In the genomic region with DNA sequence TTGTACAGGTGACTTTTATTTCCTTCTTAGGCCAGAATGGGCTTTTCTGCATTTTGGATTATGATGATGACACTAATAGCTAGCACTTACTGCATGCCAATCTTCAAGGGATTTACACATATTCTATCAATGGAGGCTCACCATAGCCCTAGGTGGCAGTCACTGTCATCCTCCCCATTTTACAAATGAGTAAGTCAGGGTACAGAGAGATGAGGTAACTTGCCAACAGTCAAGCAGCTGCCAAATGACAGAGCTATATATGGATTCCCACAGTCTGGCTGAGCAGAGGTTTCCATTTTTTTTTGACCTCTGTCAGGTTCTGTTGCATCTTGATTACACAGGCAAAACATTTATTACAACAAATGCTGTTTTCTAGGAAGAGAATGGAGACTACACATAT, we compare ENCODE assay signal across 18 cellular contexts. TPM values are rescaled to one million over a fixed set of nuclear protein-coding genes. Genes with fewer than 3 reads are reported as not detected.
DNase-seq lines count a peak whose midpoint lies in the region; ATAC-seq and TF ChIP-seq lines count a peak whose summit lies in the region.
"Had no signal": no experiment of that assay in that cellular context is flagged by ENCODE, and none has a peak within 500 bp of the region (broad histone marks: within the 10 kb centered on the region; RNA-seq: fewer than 3 reads in every experiment).

No MANE protein-coding gene starts in this region.

- no peak for ATAC-seq in activated CD4-positive, alpha-beta T cell treated with anti-CD3 and anti-CD28 coated beads for 36 hours
- ATAC-seq: HepG2 had no signal

- peaks cover 14% of the 10 kb centered on the region for H3K4me1 Mint-ChIP-seq in activated CD4-positive, alpha-beta T cell treated with anti-CD3 and anti-CD28 coated beads for 36 hours
- H3K4me1 Mint-ChIP-seq in nephron: peaks cover 76% of the 10 kb centered on the region
- peaks cover 4% of the 10 kb centered on the region for H3K4me1 Mint-ChIP-seq in T-helper 2 cell treated with Interferon-gamma antibody and Interleukin-4, amounts not matched to agents 5 μg/mL and 100 μg/mL, for 36 hours (ENCODE audit: low read depth)
- H3K4me1 Mint-ChIP-seq in activated T-helper 2 cell treated with anti-CD3 and anti-CD28 coated beads, Interferon-gamma antibody, Interleukin-2, Interleukin-4, amounts not matched to agents 10 μg/mL and 5 μg/mL and 100 μg/mL, durations not matched to agents 14 hours and 24 hours and 36 hours (ENCODE audit: low read depth): peaks cover 9% of the 10 kb centered on the region
- H3K4me1 Mint-ChIP-seq: B cell had no signal

- TF ChIP-seq CTCF in esophagus muscularis mucosa (IDR thresholded peaks at IDR 0.05): no peak
- no peak for TF ChIP-seq CTCF in nephron (IDR thresholded peaks at IDR 0.05; ENCODE audit: unreplicated experiment in 3 of 3)
- no peak for TF ChIP-seq CTCF in tibial artery (IDR thresholded peaks at IDR 0.05)

- peak overlapping the region; percentile 45 for H3K27ac Mint-ChIP-seq in activated CD4-positive, alpha-beta T cell treated with anti-CD3 and anti-CD28 coated beads for 36 hours
- H3K27ac Mint-ChIP-seq in nephron: peak overlapping the region in 2 of 3 experiments; percentile 85 to 98
- no peak overlapping the region for H3K27ac Mint-ChIP-seq in T-helper 2 cell treated with Interferon-gamma antibody and Interleukin-4, amounts not matched to agents 5 μg/mL and 100 μg/mL, for 36 hours
- no peak overlapping the region for H3K27ac Mint-ChIP-seq in activated T-helper 2 cell treated with anti-CD3 and anti-CD28 coated beads, Interferon-gamma antibody, Interleukin-2, Interleukin-4, amounts not matched to agents 10 μg/mL and 5 μg/mL and 100 μg/mL, durations not matched to agents 14 hours and 24 hours and 36 hours
- H3K27ac Mint-ChIP-seq: B cell, HFFc6 had no signal

- POLR2A ChIA-PET in activated CD4-positive, alpha-beta T cell treated with anti-CD3 and anti-CD28 coated beads for 36 hours (lab: Charles Lee): no interaction called here

- DNase-seq in activated CD4-positive, alpha-beta T cell treated with anti-CD3 and anti-CD28 coated beads for 36 hours: no peak
- no peak for DNase-seq in activated CD4-positive, alpha-beta T cell treated with anti-CD3 and anti-CD28 coated beads for 48 hours
- DNase-seq in esophagus muscularis mucosa (ENCODE audit: extremely low spot score) (no peak), tibial artery (no peak), NCI-H1694 (lab: John Stamatoyannopoulos, UW) (no peak)
- no peak for DNase-seq in T-helper 2 cell treated with Interferon-gamma antibody and Interleukin-4, amounts not matched to agents 5 μg/mL and 100 μg/mL, for 36 hours (ENCODE audit: low spot score)
- DNase-seq in activated T-helper 2 cell treated with anti-CD3 and anti-CD28 coated beads, Interferon-gamma antibody, Interleukin-2, Interleukin-4, amounts not matched to agents 10 μg/mL and 5 μg/mL and 100 μg/mL, durations not matched to agents 14 hours and 24 hours and 36 hours (ENCODE audit: low spot score): no peak
- DNase-seq: CD4-positive, CD25-positive, alpha-beta regulatory T cell; HFFc6; KG1; NCI-H1048; NCI-H1436 treated with DMSO at 0.1 percent for 48 hours; NCI-H524; SHP77 treated with DMSO at 0.1 percent for 48 hours had no signal

- H3K4me1 ChIP-seq in esophagus muscularis mucosa (peaks cover 52 to 66% (median 62%) of the 10 kb centered on the region in 4 donors), tibial artery (peaks cover 0 to 79% (median 47%) of the 10 kb centered on the region in 4 donors)

- no peak overlapping the region for H3K4me3 Mint-ChIP-seq in activated CD4-positive, alpha-beta T cell treated with anti-CD3 and anti-CD28 coated beads for 36 hours
- no peak overlapping the region for H3K4me3 Mint-ChIP-seq in nephron
- no peak overlapping the region for H3K4me3 Mint-ChIP-seq in T-helper 2 cell treated with Interferon-gamma antibody and Interleukin-4, amounts not matched to agents 5 μg/mL and 100 μg/mL, for 36 hours
- no peak overlapping the region for H3K4me3 Mint-ChIP-seq in activated T-helper 2 cell treated with anti-CD3 and anti-CD28 coated beads, Interferon-gamma antibody, Interleukin-2, Interleukin-4, amounts not matched to agents 10 μg/mL and 5 μg/mL and 100 μg/mL, durations not matched to agents 14 hours and 24 hours and 36 hours (ENCODE audit: low read depth)
- H3K4me3 Mint-ChIP-seq: B cell; CD4-positive, CD25-positive, alpha-beta regulatory T cell; HFFc6 had no signal

- H3K36me3 ChIP-seq in esophagus muscularis mucosa (peaks cover 11 to 58% (median 34%) of the 10 kb centered on the region in 4 donors), tibial artery (peaks cover 0 to 25% (median 3%) of the 10 kb centered on the region in 3 donors)

- no peak for TF ChIP-seq EP300 in esophagus muscularis mucosa (IDR thresholded peaks at IDR 0.05)

- H3K9me3 Mint-ChIP-seq in activated CD4-positive, alpha-beta T cell treated with anti-CD3 and anti-CD28 coated beads for 36 hours (ENCODE audit: low read depth): no peaks in the 10 kb centered on the region
- H3K9me3 Mint-ChIP-seq in nephron: no peaks in the 10 kb centered on the region
- H3K9me3 Mint-ChIP-seq in T-helper 2 cell treated with Interferon-gamma antibody and Interleukin-4, amounts not matched to agents 5 μg/mL and 100 μg/mL, for 36 hours: no peaks in the 10 kb centered on the region
- H3K9me3 Mint-ChIP-seq in activated T-helper 2 cell treated with anti-CD3 and anti-CD28 coated beads, Interferon-gamma antibody, Interleukin-2, Interleukin-4, amounts not matched to agents 10 μg/mL and 5 μg/mL and 100 μg/mL, durations not matched to agents 14 hours and 24 hours and 36 hours: no peaks in the 10 kb centered on the region
- H3K9me3 Mint-ChIP-seq: CD4-positive, CD25-positive, alpha-beta regulatory T cell; HFFc6 had no signal

- H3K27ac ChIP-seq in esophagus muscularis mucosa (replicated peaks in 1 of 4) (peak overlapping the region in 3 of 4 donors; percentile 11 to 87 (median 76)), tibial artery (peak overlapping the region; percentile 90 to 95)
- H3K27ac ChIP-seq: 22Rv1 had no signal

- TF ChIP-seq POLR2A in esophagus muscularis mucosa (IDR thresholded peaks at IDR 0.05; ENCODE audit: low read depth): no peak

- H3K4me3 ChIP-seq in esophagus muscularis mucosa: no peak overlapping the region
- H3K4me3 ChIP-seq in tibial artery: no peak overlapping the region

- H3K9me3 ChIP-seq in esophagus muscularis mucosa (no peaks in the 10 kb centered on the region), tibial artery (no peaks in the 10 kb centered on the region)

- intact Hi-C loops in activated CD4-positive, alpha-beta T cell treated with anti-CD3 and anti-CD28 coated beads for 36 hours (cut with DNase I, micrococcal nuclease): no loop called here
- intact Hi-C loops in esophagus muscularis mucosa (cut with DNase I) (no loop called here), tibial artery (cut with DNase I; ENCODE audit: low total_unique reads) (no loop called here)
- intact Hi-C loops in activated T-helper 2 cell treated with anti-CD3 and anti-CD28 coated beads, Interferon-gamma antibody, Interleukin-2, Interleukin-4, amounts not matched to agents 10 μg/mL and 5 μg/mL and 100 μg/mL, durations not matched to agents 14 hours and 24 hours and 36 hours (cut with micrococcal nuclease): no loop called here

- CTCF ChIA-PET in activated CD4-positive, alpha-beta T cell treated with anti-CD3 and anti-CD28 coated beads for 36 hours (lab: Charles Lee): interaction anchor here (0.7 to 0.9 kb wide), 3 partner anchors 29 to 119 kb away, joined by 3 to 4 read pairs (median 4); no protein-coding TSS in a partner anchor

- no peaks in the 10 kb centered on the region for H3K27me3 ChIP-seq in esophagus muscularis mucosa
- no peaks in the 10 kb centered on the region for H3K27me3 ChIP-seq in tibial artery

- H3K36me3 Mint-ChIP-seq in activated CD4-positive, alpha-beta T cell treated with anti-CD3 and anti-CD28 coated beads for 36 hours (ENCODE audit: low read depth): peaks cover 32% of the 10 kb centered on the region
- H3K36me3 Mint-ChIP-seq in nephron (ENCODE audit: low read depth): peaks cover 36% of the 10 kb centered on the region
- H3K36me3 Mint-ChIP-seq in T-helper 2 cell treated with Interferon-gamma antibody and Interleukin-4, amounts not matched to agents 5 μg/mL and 100 μg/mL, for 36 hours (ENCODE audit: low read depth): peaks cover 13% of the 10 kb centered on the region
- H3K36me3 Mint-ChIP-seq in activated T-helper 2 cell treated with anti-CD3 and anti-CD28 coated beads, Interferon-gamma antibody, Interleukin-2, Interleukin-4, amounts not matched to agents 10 μg/mL and 5 μg/mL and 100 μg/mL, durations not matched to agents 14 hours and 24 hours and 36 hours (ENCODE audit: low read depth): peaks cover 37% of the 10 kb centered on the region

- H3K27me3 Mint-ChIP-seq in activated CD4-positive, alpha-beta T cell treated with anti-CD3 and anti-CD28 coated beads for 36 hours: no peaks in the 10 kb centered on the region
- no peaks in the 10 kb centered on the region for H3K27me3 Mint-ChIP-seq in nephron (ENCODE audit: low read depth)
- no peaks in the 10 kb centered on the region for H3K27me3 Mint-ChIP-seq in T-helper 2 cell treated with Interferon-gamma antibody and Interleukin-4, amounts not matched to agents 5 μg/mL and 100 μg/mL, for 36 hours (ENCODE audit: low read depth)
- H3K27me3 Mint-ChIP-seq in activated T-helper 2 cell treated with anti-CD3 and anti-CD28 coated beads, Interferon-gamma antibody, Interleukin-2, Interleukin-4, amounts not matched to agents 10 μg/mL and 5 μg/mL and 100 μg/mL, durations not matched to agents 14 hours and 24 hours and 36 hours (ENCODE audit: low read depth): no peaks in the 10 kb centered on the region
- H3K27me3 Mint-ChIP-seq: B cell; CD4-positive, CD25-positive, alpha-beta regulatory T cell had no signal

RNA-seq across cellular contexts. Expression of gene C11orf96, which starts 23.8 kb away (rescaled TPM):
- under 1 TPM; 0.42 to 0.62 TPM for total RNA-seq in activated CD4-positive, alpha-beta T cell treated with anti-CD3 and anti-CD28 coated beads for 36 hours
- 100 to 1,000 TPM in 1 of 4 donors, 10 to 100 TPM in 3; 23.3 to 645 (median 96.5) TPM for total RNA-seq in esophagus muscularis mucosa
- 2.2 and 2.8 TPM in 2 replicates for total RNA-seq in activated T-helper 2 cell treated with anti-CD3 and anti-CD28 coated beads, Interferon-gamma antibody, Interleukin-2, Interleukin-4, amounts not matched to agents 10 μg/mL and 5 μg/mL and 100 μg/mL, durations not matched to agents 14 hours and 24 hours and 36 hours
- total RNA-seq: HepG2 had no signal

RNA-seq across cellular contexts. Expression of gene ALKBH3, which starts 38.0 kb away (rescaled TPM):
- 10 to 100 TPM; 41.9 to 42.3 TPM for total RNA-seq in activated CD4-positive, alpha-beta T cell treated with anti-CD3 and anti-CD28 coated beads for 36 hours
- total RNA-seq in esophagus muscularis mucosa: 10 to 100 TPM; 17.4 to 38.2 (median 24.6) TPM
- total RNA-seq in activated T-helper 2 cell treated with anti-CD3 and anti-CD28 coated beads, Interferon-gamma antibody, Interleukin-2, Interleukin-4, amounts not matched to agents 10 μg/mL and 5 μg/mL and 100 μg/mL, durations not matched to agents 14 hours and 24 hours and 36 hours: 32.2 and 32.7 TPM in 2 replicates

Comparison
In these comparisons a context has a peak if more than half of its experiments do, and no peak if none do; other contexts are left out.
1. H3K27ac Mint-ChIP-seq: peak in activated CD4-positive, alpha-beta T cell treated with anti-CD3 and anti-CD28 coated beads for 36 hours (single experiment) and nephron (2 of 3); none in T-helper 2 cell treated with Interferon-gamma antibody and Interleukin-4, amounts not matched to agents 5 μg/mL and 100 μg/mL, for 36 hours (single experiment) and activated T-helper 2 cell treated with anti-CD3 and anti-CD28 coated beads, Interferon-gamma antibody, Interleukin-2, Interleukin-4, amounts not matched to agents 10 μg/mL and 5 μg/mL and 100 μg/mL, durations not matched to agents 14 hours and 24 hours and 36 hours (single experiment).